Comparison of ENCODE assay signal across 8 cellular contexts in genomic region chr2:10835052-10835970, GRCh38. TPM values are rescaled to one million over a fixed set of nuclear protein-coding genes. Genes with fewer than 3 reads are reported as not detected.
DNase-seq lines count a peak whose midpoint lies in the region; ATAC-seq and TF ChIP-seq lines count a peak whose summit lies in the region.

No MANE protein-coding gene starts in this region.

- ATAC-seq in right lobe of liver: peak; percentile 67 to 79 (median 76)

- H3K27ac ChIP-seq in right lobe of liver: no peak overlapping the region

- 64% methylated on average over 24 of the region's 48 CpGs for WGBS in right lobe of liver (ENCODE audit: insufficient coverage, low coverage, low lambda C conversion rate, missing lambda C conversion rate)

- no peaks in the 10 kb centered on the region for H3K27me3 ChIP-seq in right lobe of liver

- TF ChIP-seq CTCF in WI38 (IDR thresholded peaks at IDR 0.05; ENCODE audit: low read depth, low read length) (peak; percentile 84), right lobe of liver (IDR thresholded peaks at IDR 0.05) (peak; percentile 75 to 88 (median 82))

- intact Hi-C loops in right lobe of liver (cut with DNase I): loop anchor here (5.0 kb wide), 1 partner anchor 287 kb away; no protein-coding TSS in a partner anchor

- no peak overlapping the region for H3K4me3 ChIP-seq in WI38 (ENCODE audit: low read depth, low read length)
- H3K4me3 ChIP-seq in right lobe of liver: no peak overlapping the region

- no peaks in the 10 kb centered on the region for H3K36me3 ChIP-seq in right lobe of liver

- H3K9me3 ChIP-seq in right lobe of liver: no peaks in the 10 kb centered on the region

- in situ Hi-C loops in T47D (cut with HindIII; ENCODE audit: low pct_unique_long_range_greater_than_20kb, low sequenced_read_pairs): no loop called here

- TF ChIP-seq POLR2A in right lobe of liver (IDR thresholded peaks at IDR 0.05): no peak

- DNase-seq in ELF-1 (ENCODE audit: low read depth, low spot score) (peak; percentile 90), H4 (ENCODE audit: low spot score) (peak; percentile 26), NCI-H1092 treated with DMSO at 0.1 percent for 48 hours (lab: John Stamatoyannopoulos, UW) (peak; percentile 22), T47D (ENCODE audit: low read depth in 1 of 2, low spot score in 1 of 2) (peak; percentile 28 to 87), right lobe of liver (peak; percentile 69 to 79 (median 77)), cortex of kidney (lab: John Stamatoyannopoulos, UW) (no peak)
- DNase-seq in stimulated activated CD8-positive, alpha-beta memory T cell treated with anti-CD3 and anti-CD28 coated beads, Interleukin-12 subunit alpha, Interleukin-12 subunit beta, amount 100 ng/mL, for 4 hours (ENCODE audit: low read depth): peak; percentile 35

- H3K4me1 ChIP-seq in right lobe of liver: peaks cover 0 to 7% (median 5%) of the 10 kb centered on the region in 4 donors

RNA-seq across cellular contexts. Expression of gene PDIA6, which starts 22.7 kb away (rescaled TPM):
- 277 and 293 TPM in 2 replicates for total RNA-seq in H4 (2014; rRNA removed; shearing (Covaris generic))
- total RNA-seq in right lobe of liver: 100 to 1,000 TPM; 141 to 232 (median 191) TPM
